26 cellular contexts compared by ENCODE assay signal in genomic region chr10:120012566-120012965, GRCh38.
A peak's percentile ranks its signal among the peaks of the same experiment; 100 is the strongest.
DNase-seq lines count a peak whose midpoint lies in the region; ATAC-seq and TF ChIP-seq lines count a peak whose summit lies in the region.
"Had no signal": no experiment of that assay in that cellular context is flagged by ENCODE, and none has a peak within 500 bp of the region (broad histone marks: within the 10 kb centered on the region; RNA-seq: fewer than 3 reads in every experiment).

No MANE protein-coding gene starts in this region.

- H3K36me3 ChIP-seq in esophagus muscularis mucosa: no peaks in the 10 kb centered on the region
- H3K36me3 ChIP-seq: esophagus squamous epithelium, gastroesophageal sphincter, thyroid gland had no signal

- H3K27me3 Mint-ChIP-seq in HFFc6 (ENCODE audit: insufficient read depth): peaks cover 12% of the 10 kb centered on the region
- H3K27me3 Mint-ChIP-seq in activated CD4-positive, alpha-beta T cell treated with anti-CD3 and anti-CD28 coated beads, Interleukin-2, amount 10 ng/mL, durations not matched to agents 24 days and 14 days: peaks cover 10% of the 10 kb centered on the region

- H3K9me3 ChIP-seq in esophagus muscularis mucosa: peaks cover 0 to 3% (median 0%) of the 10 kb centered on the region in 4 donors
- H3K9me3 ChIP-seq: esophagus squamous epithelium, gastroesophageal sphincter, thyroid gland had no signal

- peaks cover 14% of the 10 kb centered on the region for H3K4me1 Mint-ChIP-seq in HFFc6 (ENCODE audit: low read depth)
- H3K4me1 Mint-ChIP-seq in activated CD4-positive, alpha-beta T cell treated with anti-CD3 and anti-CD28 coated beads, Interleukin-2, amount 10 ng/mL, durations not matched to agents 24 days and 14 days: no peaks in the 10 kb centered on the region
- H3K4me1 Mint-ChIP-seq: activated naive CD4-positive, alpha-beta T cell treated with anti-CD3 and anti-CD28 coated beads, Interleukin-2, amount 50 U/mL, for 24 hours; brain had no signal

- no peak overlapping the region for H3K27ac ChIP-seq in esophagus muscularis mucosa (replicated peaks in 1 of 4)
- H3K27ac ChIP-seq: esophagus squamous epithelium, gastroesophageal sphincter, thyroid gland had no signal

- H3K4me1 ChIP-seq in esophagus muscularis mucosa: no peaks in the 10 kb centered on the region
- H3K4me1 ChIP-seq: gastroesophageal sphincter, thyroid gland had no signal

- peaks cover 4% of the 10 kb centered on the region; the same call in 1 of the 2 replicates for H3K9me3 Mint-ChIP-seq in HFFc6
- no peaks in the 10 kb centered on the region for H3K9me3 Mint-ChIP-seq in activated CD4-positive, alpha-beta T cell treated with anti-CD3 and anti-CD28 coated beads, Interleukin-2, amount 10 ng/mL, durations not matched to agents 24 days and 14 days
- H3K9me3 Mint-ChIP-seq: activated naive CD4-positive, alpha-beta T cell treated with anti-CD3 and anti-CD28 coated beads, Interleukin-2, amount 50 U/mL, for 24 hours; activated T-cell treated with anti-CD3 and anti-CD28 coated beads, Interleukin-2, amount 50 U/mL, for 24 hours; CD8-positive, alpha-beta T cell; effector memory CD8-positive, alpha-beta T cell; H9; stimulated activated naive CD8-positive, alpha-beta T cell treated with anti-CD3 and anti-CD28 coated beads, Interleukin-15, Interleukin-2, amounts not matched to agents 100 ng/mL and 50 ng/mL, for 24 hours had no signal

- no peak for TF ChIP-seq EP300 in esophagus muscularis mucosa (IDR thresholded peaks at IDR 0.05)

- no peak for TF ChIP-seq CTCF in HFFc6 (IDR thresholded peaks at IDR 0.05)
- TF ChIP-seq CTCF in esophagus muscularis mucosa (IDR thresholded peaks at IDR 0.05): no peak
- no peak for TF ChIP-seq CTCF in retinal pigment epithelial cell (conservative IDR thresholded peaks at IDR 0.05; ENCODE audit: low read depth, low read length)

- H3K4me3 ChIP-seq in esophagus muscularis mucosa (no peak overlapping the region), retinal pigment epithelial cell (ENCODE audit: low read length) (no peak overlapping the region)
- H3K4me3 ChIP-seq: esophagus squamous epithelium, gastroesophageal sphincter, thyroid gland had no signal

- DNase-seq in HFFc6 (peak; percentile 34), RPMI7951 (ENCODE audit: low read depth) (peak; percentile 24), esophagus muscularis mucosa (ENCODE audit: extremely low spot score) (peak; percentile 70), retinal pigment epithelial cell (ENCODE audit: low read depth) (peak; percentile 2), SIG-M5 (lab: John Stamatoyannopoulos, UW) (no peak), HPDE6-E6E7 (ENCODE audit: extremely low spot score) (no peak)
- DNase-seq in activated CD4-positive, alpha-beta T cell treated with anti-CD3 and anti-CD28 coated beads, Interleukin-2, amount 10 ng/mL, durations not matched to agents 24 days and 14 days: no peak
- DNase-seq: activated CD8-positive, alpha-beta memory T cell treated with anti-CD3 and anti-CD28 coated beads for 24 hours; activated T-cell treated with anti-CD3 and anti-CD28 coated beads, Interleukin-2, amount 50 U/mL, for 24 hours; CD8-positive, alpha-beta T cell; DMS79; effector memory CD8-positive, alpha-beta T cell; esophagus squamous epithelium; H9; KBM-7; MV-4-11; NCI-H748 treated with DMSO at 0.1 percent for 48 hours; occipital lobe; SHP77; stimulated activated CD4-positive, alpha-beta T cell treated with anti-CD3 and anti-CD28 coated beads, Interleukin-4, amount 100 ng/mL, for 4 hours; thyroid gland had no signal

- TF ChIP-seq POLR2A in esophagus muscularis mucosa (IDR thresholded peaks at IDR 0.05; ENCODE audit: low read depth) (no peak), GM18505 (IDR thresholded peaks at IDR 0.05; ENCODE audit: borderline replicate concordance, extremely low read depth, insufficient read depth, insufficient read length) (no peak)

- intact Hi-C loops in esophagus muscularis mucosa (cut with DNase I): no loop called here
- intact Hi-C loops in activated CD4-positive, alpha-beta T cell treated with anti-CD3 and anti-CD28 coated beads, Interleukin-2, amount 10 ng/mL, durations not matched to agents 24 days and 14 days (cut with micrococcal nuclease): no loop called here

- peaks cover 0 to 35% (median 2%) of the 10 kb centered on the region in 4 donors for H3K27me3 ChIP-seq in esophagus muscularis mucosa
- H3K27me3 ChIP-seq: thyroid gland had no signal

- WGBS in esophagus muscularis mucosa: 76% methylated on average over 7 of the region's 7 CpGs

- H3K36me3 Mint-ChIP-seq in HFFc6 (ENCODE audit: low read depth): no peaks in the 10 kb centered on the region
- H3K36me3 Mint-ChIP-seq in activated CD4-positive, alpha-beta T cell treated with anti-CD3 and anti-CD28 coated beads, Interleukin-2, amount 10 ng/mL, durations not matched to agents 24 days and 14 days (ENCODE audit: low read depth): no peaks in the 10 kb centered on the region
- H3K36me3 Mint-ChIP-seq: activated naive CD4-positive, alpha-beta T cell treated with anti-CD3 and anti-CD28 coated beads, Interleukin-2, amount 50 U/mL, for 24 hours; brain; CD8-positive, alpha-beta T cell had no signal

- no peak for ATAC-seq in GM18505 (IDR thresholded peaks at IDR 0.05; ENCODE audit: unreplicated experiment)
- ATAC-seq: CD8-positive, alpha-beta T cell; effector memory CD8-positive, alpha-beta T cell; gastroesophageal sphincter had no signal

- no peak overlapping the region for H3K4me3 Mint-ChIP-seq in HFFc6
- no peak overlapping the region for H3K4me3 Mint-ChIP-seq in activated CD4-positive, alpha-beta T cell treated with anti-CD3 and anti-CD28 coated beads, Interleukin-2, amount 10 ng/mL, durations not matched to agents 24 days and 14 days
- H3K4me3 Mint-ChIP-seq: activated naive CD4-positive, alpha-beta T cell treated with anti-CD3 and anti-CD28 coated beads, Interleukin-2, amount 50 U/mL, for 24 hours; activated T-cell treated with anti-CD3 and anti-CD28 coated beads, Interleukin-2, amount 50 U/mL, for 24 hours; brain; CD8-positive, alpha-beta T cell; effector memory CD8-positive, alpha-beta T cell; H9; stimulated activated naive CD8-positive, alpha-beta T cell treated with anti-CD3 and anti-CD28 coated beads, Interleukin-15, Interleukin-2, amounts not matched to agents 100 ng/mL and 50 ng/mL, for 24 hours had no signal

- H3K27ac Mint-ChIP-seq in HFFc6: no peak overlapping the region
- no peak overlapping the region for H3K27ac Mint-ChIP-seq in activated CD4-positive, alpha-beta T cell treated with anti-CD3 and anti-CD28 coated beads, Interleukin-2, amount 10 ng/mL, durations not matched to agents 24 days and 14 days
- H3K27ac Mint-ChIP-seq: activated naive CD4-positive, alpha-beta T cell treated with anti-CD3 and anti-CD28 coated beads, Interleukin-2, amount 50 U/mL, for 24 hours; activated T-cell treated with anti-CD3 and anti-CD28 coated beads, Interleukin-2, amount 50 U/mL, for 24 hours; CD8-positive, alpha-beta T cell; effector memory CD8-positive, alpha-beta T cell; stimulated activated naive CD8-positive, alpha-beta T cell treated with anti-CD3 and anti-CD28 coated beads, Interleukin-15, Interleukin-2, amounts not matched to agents 100 ng/mL and 50 ng/mL, for 24 hours had no signal

Comparison
In these comparisons a context has a peak if more than half of its experiments do, and no peak if none do; other contexts are left out.
1. DNase-seq: peak in HFFc6 (single experiment), RPMI7951 (single experiment), esophagus muscularis mucosa (single experiment) and retinal pigment epithelial cell (single experiment); none in SIG-M5 (single experiment), activated CD4-positive, alpha-beta T cell treated with anti-CD3 and anti-CD28 coated beads, Interleukin-2, amount 10 ng/mL, durations not matched to agents 24 days and 14 days (single experiment) and HPDE6-E6E7 (single experiment).